8 cellular contexts compared by ENCODE assay signal in the genomic region with DNA sequence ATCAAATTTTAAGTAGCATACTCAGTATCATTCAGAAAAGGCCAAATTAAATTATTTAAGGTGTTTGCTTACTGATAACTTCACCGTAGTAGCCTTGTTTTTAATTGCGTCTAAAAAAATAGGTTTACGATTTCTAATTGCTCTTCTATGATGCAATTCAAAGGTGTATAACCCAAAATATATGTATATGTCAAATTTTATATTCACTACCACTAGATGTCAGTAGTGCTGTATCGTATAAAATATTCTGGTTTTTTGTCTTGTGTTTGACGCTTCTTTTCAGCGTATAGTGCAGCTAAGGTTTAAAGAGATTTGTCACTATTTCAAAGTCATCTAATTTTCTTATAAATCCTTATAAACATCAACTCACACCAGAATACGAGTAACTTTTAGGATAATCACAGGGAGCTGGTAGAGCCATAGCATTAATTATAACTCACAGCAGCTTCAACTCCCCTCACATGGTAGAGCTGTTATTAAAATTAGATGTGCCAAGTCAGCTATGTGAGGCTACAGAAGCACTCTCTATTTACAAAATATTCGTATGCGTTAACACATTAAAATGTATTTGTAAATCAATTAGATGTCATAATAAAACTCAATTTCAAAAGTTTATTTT. TPM values are rescaled to one million over a fixed set of nuclear protein-coding genes. Genes with fewer than 3 reads are reported as not detected.
A peak's percentile ranks its signal among the peaks of the same experiment; 100 is the strongest.
DNase-seq lines count a peak whose midpoint lies in the region; ATAC-seq, FAIRE-seq and TF ChIP-seq lines count a peak whose summit lies in the region.

No MANE protein-coding gene starts in this region.

- TF ChIP-seq CTCF in ascending aorta (IDR thresholded peaks at IDR 0.05) (peak; percentile 46 to 73 (median 58)), uterus (IDR thresholded peaks at IDR 0.05) (peak; percentile 55 to 70 (median 63))

- H3K9me3 ChIP-seq in ascending aorta (no peaks in the 10 kb centered on the region), uterus (no peaks in the 10 kb centered on the region)

- H3K4me1 ChIP-seq in ascending aorta (peaks cover 6 to 20% of the 10 kb centered on the region in 2 donors), uterus (peaks cover 5 to 9% of the 10 kb centered on the region in 2 donors)

- H3K27me3 Mint-ChIP-seq in activated T-cell treated with anti-CD3 and anti-CD28 coated beads, Interleukin-2, amount 50 U/mL, for 72 hours (ENCODE audit: low read depth): peaks cover 21% of the 10 kb centered on the region
- peaks cover 14% of the 10 kb centered on the region for H3K27me3 Mint-ChIP-seq in activated CD4-positive, alpha-beta T cell treated with anti-CD3 and anti-CD28 coated beads for 36 hours

- no peak overlapping the region for H3K4me3 Mint-ChIP-seq in activated T-cell treated with anti-CD3 and anti-CD28 coated beads, Interleukin-2, amount 50 U/mL, for 72 hours
- no peak overlapping the region for H3K4me3 Mint-ChIP-seq in activated CD4-positive, alpha-beta T cell treated with anti-CD3 and anti-CD28 coated beads for 36 hours

- no peak for TF ChIP-seq POLR2A in uterus (IDR thresholded peaks at IDR 0.05)

- no peaks in the 10 kb centered on the region for H3K9me3 Mint-ChIP-seq in activated T-cell treated with anti-CD3 and anti-CD28 coated beads, Interleukin-2, amount 50 U/mL, for 72 hours
- no peaks in the 10 kb centered on the region for H3K9me3 Mint-ChIP-seq in activated CD4-positive, alpha-beta T cell treated with anti-CD3 and anti-CD28 coated beads for 36 hours (ENCODE audit: low read depth)

- H3K36me3 Mint-ChIP-seq in activated T-cell treated with anti-CD3 and anti-CD28 coated beads, Interleukin-2, amount 50 U/mL, for 72 hours (ENCODE audit: insufficient read depth in 2 of 2): no peaks in the 10 kb centered on the region
- no peaks in the 10 kb centered on the region for H3K36me3 Mint-ChIP-seq in activated CD4-positive, alpha-beta T cell treated with anti-CD3 and anti-CD28 coated beads for 36 hours (ENCODE audit: low read depth)

- intact Hi-C loops in ascending aorta (cut with DNase I): loop anchor here (2.0 to 5.0 kb wide), 3 partner anchors 85 to 580 kb away; partner anchors contain the start of genes EIF2A and SERP1
- intact Hi-C loops in uterus (cut with DNase I; ENCODE audit: low total_unique reads): no loop called here
- intact Hi-C loops in activated CD4-positive, alpha-beta T cell treated with anti-CD3 and anti-CD28 coated beads for 36 hours (cut with DNase I, micrococcal nuclease): loop anchor here (1.0 to 2.0 kb wide), 4 partner anchors 217 to 528 kb away; no protein-coding TSS in a partner anchor

- no peak for DNase-seq in activated T-cell treated with anti-CD3 and anti-CD28 coated beads, Interleukin-2, amount 50 U/mL, for 72 hours
- no peak for DNase-seq in activated T-cell treated with anti-CD3 and anti-CD28 coated beads, Interleukin-2, amount 50 U/mL, for 48 hours
- DNase-seq in NCI-H2029 (lab: John Stamatoyannopoulos, UW): peak; percentile 24
- DNase-seq in ascending aorta (ENCODE audit: low spot score in 2 of 2): no peak
- no peak for DNase-seq in uterus
- no peak for DNase-seq in activated CD4-positive, alpha-beta T cell treated with anti-CD3 and anti-CD28 coated beads for 36 hours
- no peak for DNase-seq in ureter (ENCODE audit: low spot score)

- H3K4me3 ChIP-seq in ascending aorta (peak overlapping the region in 1 of 2 donors; percentile 98), uterus (no peak overlapping the region)

- peak; percentile 100 for FAIRE-seq in islet of Langerhans (lab: Jason Lieb, UNC)

- peaks cover 12% of the 10 kb centered on the region for H3K4me1 Mint-ChIP-seq in activated T-cell treated with anti-CD3 and anti-CD28 coated beads, Interleukin-2, amount 50 U/mL, for 72 hours (ENCODE audit: low read depth)
- H3K4me1 Mint-ChIP-seq in activated CD4-positive, alpha-beta T cell treated with anti-CD3 and anti-CD28 coated beads for 36 hours: peaks cover 14% of the 10 kb centered on the region

- peak overlapping the region; percentile 42 for H3K27ac Mint-ChIP-seq in activated T-cell treated with anti-CD3 and anti-CD28 coated beads, Interleukin-2, amount 50 U/mL, for 72 hours
- H3K27ac Mint-ChIP-seq in activated CD4-positive, alpha-beta T cell treated with anti-CD3 and anti-CD28 coated beads for 36 hours: no peak overlapping the region

- ATAC-seq in activated T-cell treated with anti-CD3 and anti-CD28 coated beads, Interleukin-2, amount 50 U/mL, for 72 hours (replicated peaks in 1 of 2): no peak
- ATAC-seq in activated CD4-positive, alpha-beta T cell treated with anti-CD3 and anti-CD28 coated beads for 36 hours: no peak

- H3K27me3 ChIP-seq in ascending aorta (no peaks in the 10 kb centered on the region), uterus (no peaks in the 10 kb centered on the region)

- POLR2A ChIA-PET in activated CD4-positive, alpha-beta T cell treated with anti-CD3 and anti-CD28 coated beads for 36 hours (lab: Charles Lee): no interaction called here

- H3K27ac ChIP-seq in ascending aorta (peak overlapping the region; percentile 91 to 99), uterus (peak overlapping the region in 1 of 2 donors; percentile 9)

- H3K36me3 ChIP-seq in ascending aorta (peaks cover 5% of the 10 kb centered on the region in 2 donors), uterus (no peaks in the 10 kb centered on the region)

- CTCF ChIA-PET in activated CD4-positive, alpha-beta T cell treated with anti-CD3 and anti-CD28 coated beads for 36 hours (lab: Charles Lee): interaction anchor here (0.7 to 4.5 kb wide), 22 partner anchors 9 to 528 kb away, joined by 3 to 52 read pairs (median 4); no protein-coding TSS in a partner anchor

RNA-seq across cellular contexts. Expression of gene PFN2, which starts 3.5 kb away (rescaled TPM):
- 1 to 10 TPM; 3.2 to 5.9 TPM for total RNA-seq in activated T-cell treated with anti-CD3 and anti-CD28 coated beads, Interleukin-2, amount 50 U/mL, for 72 hours
- 19.3 TPM for total RNA-seq in ascending aorta
- 100 to 1,000 TPM; 106 to 206 (median 183) TPM for total RNA-seq in uterus
- total RNA-seq in activated CD4-positive, alpha-beta T cell treated with anti-CD3 and anti-CD28 coated beads for 36 hours: 1 to 10 TPM; 3.6 to 4.3 TPM
- 169 TPM for total RNA-seq in ureter
